ENCODE assay signal across 23 cellular contexts in genomic region chr22:50455201-50455600, GRCh38. TPM values are rescaled to one million over a fixed set of nuclear protein-coding genes. Genes with fewer than 3 reads are reported as not detected.
DNase-seq lines count a peak whose midpoint lies in the region; ATAC-seq and TF ChIP-seq lines count a peak whose summit lies in the region.
"Had no signal": no experiment of that assay in that cellular context is flagged by ENCODE, and none has a peak within 500 bp of the region (broad histone marks: within the 10 kb centered on the region; RNA-seq: fewer than 3 reads in every experiment).

No MANE protein-coding gene starts in this region.

- H3K4me3 ChIP-seq in heart left ventricle (no peak overlapping the region), trophoblast cell (ENCODE audit: low read depth, low read length) (peak overlapping the region; percentile 11), thyroid gland (replicated peaks in 1 of 3) (no peak overlapping the region)
- H3K4me3 ChIP-seq: A549; BLaER1 treated with 17β-estradiol and CSF1 and Interleukin-3, amounts not matched to agents 10 nM and 100 nM; GM23248 had no signal

- H3K27ac ChIP-seq in heart left ventricle (no peak overlapping the region), trophoblast cell (ENCODE audit: low read depth, low read length) (no peak overlapping the region), thyroid gland (peak overlapping the region; percentile 58 to 74 (median 69))
- H3K27ac ChIP-seq: A549; BLaER1 treated with 17β-estradiol and CSF1 and Interleukin-3, amounts not matched to agents 10 nM and 100 nM; GM23248 had no signal

- H3K9ac ChIP-seq in trophoblast cell (ENCODE audit: low read length): no peak overlapping the region
- H3K9ac ChIP-seq: BLaER1 treated with 17β-estradiol and CSF1 and Interleukin-3, amounts not matched to agents 10 nM and 100 nM; GM23248 had no signal

- H2BK5ac ChIP-seq in trophoblast cell (ENCODE audit: low read depth, low read length, poor library complexity): no peak overlapping the region

- H2BK120ac ChIP-seq in trophoblast cell (ENCODE audit: insufficient read depth, low read length, poor library complexity): no peak overlapping the region

- no peak overlapping the region for H4K8ac ChIP-seq in trophoblast cell (ENCODE audit: low read depth, low read length)

- peak overlapping the region; percentile 18 for H2AFZ ChIP-seq in trophoblast cell (ENCODE audit: insufficient read depth, low read length, poor library complexity)
- H2AFZ ChIP-seq: GM23248 had no signal

- no peak overlapping the region for H3K27ac Mint-ChIP-seq in activated T-helper 2 cell treated with anti-CD3 and anti-CD28 coated beads, Interferon-gamma antibody, Interleukin-2, Interleukin-4, amounts not matched to agents 10 μg/mL and 5 μg/mL and 100 μg/mL, durations not matched to agents 14 hours and 24 hours and 36 hours
- H3K27ac Mint-ChIP-seq: CD4-positive, alpha-beta T cell had no signal

- no peaks in the 10 kb centered on the region for H3K27me3 Mint-ChIP-seq in activated T-helper 2 cell treated with anti-CD3 and anti-CD28 coated beads, Interferon-gamma antibody, Interleukin-2, Interleukin-4, amounts not matched to agents 10 μg/mL and 5 μg/mL and 100 μg/mL, durations not matched to agents 14 hours and 24 hours and 36 hours (ENCODE audit: low read depth)
- H3K27me3 Mint-ChIP-seq: CD4-positive, alpha-beta T cell; CD8-positive, alpha-beta memory T cell had no signal

- DNase-seq in Right ventricle myocardium inferior (ENCODE audit: missing footprints) (peak; percentile 57), heart left ventricle (no peak), trophoblast cell (no peak), thyroid gland (no peak), EL (no peak)
- no peak for DNase-seq in activated T-helper 2 cell treated with anti-CD3 and anti-CD28 coated beads, Interferon-gamma antibody, Interleukin-2, Interleukin-4, amounts not matched to agents 10 μg/mL and 5 μg/mL and 100 μg/mL, durations not matched to agents 14 hours and 24 hours and 36 hours (ENCODE audit: low spot score)
- DNase-seq: 8988T; ACHN; AML-193; BE2C; CD4-positive, alpha-beta T cell; CD8-positive, alpha-beta memory T cell; DMS 273 treated with DMSO at 0.1 percent for 48 hours; DMS79; GF-D8; GM23248; H7; HCEC 1CT had no signal

- peaks cover 10% of the 10 kb centered on the region for H3K4me1 Mint-ChIP-seq in activated T-helper 2 cell treated with anti-CD3 and anti-CD28 coated beads, Interferon-gamma antibody, Interleukin-2, Interleukin-4, amounts not matched to agents 10 μg/mL and 5 μg/mL and 100 μg/mL, durations not matched to agents 14 hours and 24 hours and 36 hours (ENCODE audit: low read depth)

- TF ChIP-seq POLR2A in heart left ventricle (IDR thresholded peaks at IDR 0.05) (no peak), thyroid gland (IDR thresholded peaks at IDR 0.05) (no peak)

- no peak overlapping the region for H3K4me2 ChIP-seq in trophoblast cell (ENCODE audit: low read length)
- H3K4me2 ChIP-seq: A549; BLaER1 treated with 17β-estradiol and CSF1 and Interleukin-3, amounts not matched to agents 10 nM and 100 nM had no signal

- H3K36me3 Mint-ChIP-seq in activated T-helper 2 cell treated with anti-CD3 and anti-CD28 coated beads, Interferon-gamma antibody, Interleukin-2, Interleukin-4, amounts not matched to agents 10 μg/mL and 5 μg/mL and 100 μg/mL, durations not matched to agents 14 hours and 24 hours and 36 hours (ENCODE audit: low read depth): peaks cover 56% of the 10 kb centered on the region

- no peak overlapping the region for H3K18ac ChIP-seq in trophoblast cell (ENCODE audit: low read length)

- H3K9me3 Mint-ChIP-seq in activated T-helper 2 cell treated with anti-CD3 and anti-CD28 coated beads, Interferon-gamma antibody, Interleukin-2, Interleukin-4, amounts not matched to agents 10 μg/mL and 5 μg/mL and 100 μg/mL, durations not matched to agents 14 hours and 24 hours and 36 hours: no peaks in the 10 kb centered on the region
- H3K9me3 Mint-ChIP-seq: CD4-positive, alpha-beta T cell; CD8-positive, alpha-beta memory T cell had no signal

- H2AK5ac ChIP-seq in trophoblast cell (ENCODE audit: low read length): no peak overlapping the region

- H3K79me1 ChIP-seq in trophoblast cell (ENCODE audit: low read length): no peaks in the 10 kb centered on the region

- no peak overlapping the region for H3K4ac ChIP-seq in trophoblast cell (ENCODE audit: low read depth, low read length)

- no peak overlapping the region for H4K12ac ChIP-seq in trophoblast cell (ENCODE audit: low read depth, low read length)

- H3K36me3 ChIP-seq in heart left ventricle: peaks cover 3 to 94% (median 82%) of the 10 kb centered on the region in 9 donors
- H3K36me3 ChIP-seq in trophoblast cell (ENCODE audit: control insufficient read depth in 1 of 2, insufficient read depth in 2 of 2, low read length in 2 of 2): peaks cover 65 to 66% of the 10 kb centered on the region in 2 experiments
- H3K36me3 ChIP-seq in thyroid gland: peaks cover 53 to 64% of the 10 kb centered on the region in 2 donors

- H3K14ac ChIP-seq in trophoblast cell (ENCODE audit: low read length): no peak overlapping the region

- H3K23ac ChIP-seq in trophoblast cell (ENCODE audit: low read length): no peak overlapping the region

- no peaks in the 10 kb centered on the region for H3K4me1 ChIP-seq in heart left ventricle
- no peaks in the 10 kb centered on the region for H3K4me1 ChIP-seq in trophoblast cell (ENCODE audit: control insufficient read depth in 1 of 2, insufficient read depth in 2 of 2, low read length in 2 of 2)
- peaks cover 18 to 24% of the 10 kb centered on the region in 2 donors for H3K4me1 ChIP-seq in thyroid gland
- H3K4me1 ChIP-seq: A549, BE2C had no signal

- no peak overlapping the region for H4K91ac ChIP-seq in trophoblast cell (ENCODE audit: low read depth, low read length)

- ATAC-seq in Right ventricle myocardium inferior (no peak), heart left ventricle (no peak), GM18502 (IDR thresholded peaks at IDR 0.05; ENCODE audit: poor library complexity, unreplicated experiment) (no peak)
- ATAC-seq: A549 had no signal

- H3K79me2 ChIP-seq in trophoblast cell (ENCODE audit: control insufficient read depth, insufficient read depth, low read length, poor library complexity): no peaks in the 10 kb centered on the region

- H3K4me3 Mint-ChIP-seq in activated T-helper 2 cell treated with anti-CD3 and anti-CD28 coated beads, Interferon-gamma antibody, Interleukin-2, Interleukin-4, amounts not matched to agents 10 μg/mL and 5 μg/mL and 100 μg/mL, durations not matched to agents 14 hours and 24 hours and 36 hours (ENCODE audit: low read depth): no peak overlapping the region
- H3K4me3 Mint-ChIP-seq: CD14-positive monocyte; CD4-positive, alpha-beta T cell; CD8-positive, alpha-beta memory T cell had no signal

- no peak overlapping the region for H2BK12ac ChIP-seq in trophoblast cell (ENCODE audit: low read length)

- TF ChIP-seq CTCF in heart left ventricle (IDR thresholded peaks at IDR 0.05): no peak
- TF ChIP-seq CTCF in thyroid gland (IDR thresholded peaks at IDR 0.05): no peak

- intact Hi-C loops in Right ventricle myocardium inferior (cut with DNase I): no loop called here
- intact Hi-C loops in heart left ventricle (cut with DNase I): no loop called here
- intact Hi-C loops in thyroid gland (cut with DNase I): no loop called here
- intact Hi-C loops in activated T-helper 2 cell treated with anti-CD3 and anti-CD28 coated beads, Interferon-gamma antibody, Interleukin-2, Interleukin-4, amounts not matched to agents 10 μg/mL and 5 μg/mL and 100 μg/mL, durations not matched to agents 14 hours and 24 hours and 36 hours (cut with micrococcal nuclease): no loop called here

- no peaks in the 10 kb centered on the region for H3K27me3 ChIP-seq in heart left ventricle
- no peaks in the 10 kb centered on the region for H3K27me3 ChIP-seq in trophoblast cell (ENCODE audit: insufficient read depth, low read length)
- no peaks in the 10 kb centered on the region for H3K27me3 ChIP-seq in thyroid gland
- H3K27me3 ChIP-seq: BE2C; BLaER1 treated with 17β-estradiol and CSF1 and Interleukin-3, amounts not matched to agents 10 nM and 100 nM had no signal

- WGBS in heart left ventricle, 4 donors: 89 to 94% (median 93%) methylated on average over 11 to 18 of the region's 18 CpGs
- WGBS in trophoblast cell (ENCODE audit: extremely low coverage, insufficient coverage, insufficient read length): no CpG with 5 or more reads among the region's 18 CpGs
- 86 to 100% methylated on average over 2 to 11 of the region's 18 CpGs for WGBS in thyroid gland, 2 donors

- no peaks in the 10 kb centered on the region for H3K9me3 ChIP-seq in heart left ventricle
- peaks cover 2% of the 10 kb centered on the region for H3K9me3 ChIP-seq in trophoblast cell (ENCODE audit: insufficient read depth, low read depth, low read length)
- no peaks in the 10 kb centered on the region for H3K9me3 ChIP-seq in thyroid gland
- H3K9me3 ChIP-seq: A549, BE2C had no signal

RNA-seq across cellular contexts. Expression of gene SBF1, which starts 19.6 kb away (rescaled TPM):
- total RNA-seq in Right ventricle myocardium inferior: 47.7 TPM
- 10 to 100 TPM; 44.9 to 91.8 (median 63.2) TPM for total RNA-seq in heart left ventricle
- 10 to 100 TPM; 38.2 to 63.8 TPM for polyA plus RNA-seq in heart left ventricle
- polyA plus RNA-seq in trophoblast cell (2013): 44.3 and 46.1 TPM in 2 replicates
- total RNA-seq in thyroid gland: 100 to 1,000 TPM in 3 of 4 donors, 10 to 100 TPM in 1; 80.0 to 227 (median 128) TPM
- total RNA-seq in activated T-helper 2 cell treated with anti-CD3 and anti-CD28 coated beads, Interferon-gamma antibody, Interleukin-2, Interleukin-4, amounts not matched to agents 10 μg/mL and 5 μg/mL and 100 μg/mL, durations not matched to agents 14 hours and 24 hours and 36 hours: 102 and 106 TPM in 2 replicates

RNA-seq across cellular contexts. Expression of gene ADM2, which starts 26.1 kb away (rescaled TPM):
- total RNA-seq in Right ventricle myocardium inferior (not detected), heart left ventricle (under 1 TPM in 3 of 9 donors, not detected in 6; 0.04 to 0.67 (median 0.19) TPM), thyroid gland (10 to 100 TPM in 1 of 4 donors, 1 to 10 TPM in 3; 5.2 to 23.5 (median 6.6) TPM)
- polyA plus RNA-seq in heart left ventricle: under 1 TPM in 1 of 2 donors, not detected in 1; 0.22 TPM
- 17.0 and 17.8 TPM in 2 replicates for polyA plus RNA-seq in trophoblast cell (2013)
- 2.2 and 2.9 TPM in 2 replicates for total RNA-seq in activated T-helper 2 cell treated with anti-CD3 and anti-CD28 coated beads, Interferon-gamma antibody, Interleukin-2, Interleukin-4, amounts not matched to agents 10 μg/mL and 5 μg/mL and 100 μg/mL, durations not matched to agents 14 hours and 24 hours and 36 hours
- total RNA-seq: G401 had no signal
- polyA plus RNA-seq: CD14-positive monocyte had no signal

RNA-seq across cellular contexts. Expression of gene MIOX, which starts 31.5 kb away (rescaled TPM):
- not detected for total RNA-seq in Right ventricle myocardium inferior
- not detected for total RNA-seq in heart left ventricle
- not detected for polyA plus RNA-seq in heart left ventricle
- 1.1 and 1.2 TPM in 2 replicates for polyA plus RNA-seq in trophoblast cell (2013)
- total RNA-seq in thyroid gland: 10 to 100 TPM in 1 of 4 donors, 1 to 10 TPM in 3; 2.1 to 11.3 (median 4.7) TPM
- 0.25 TPM in 1 of 2 replicates, not detected in the other for total RNA-seq in activated T-helper 2 cell treated with anti-CD3 and anti-CD28 coated beads, Interferon-gamma antibody, Interleukin-2, Interleukin-4, amounts not matched to agents 10 μg/mL and 5 μg/mL and 100 μg/mL, durations not matched to agents 14 hours and 24 hours and 36 hours
- total RNA-seq: CD4-positive, alpha-beta T cell; GM23248; H7 had no signal
- polyA plus RNA-seq: CD14-positive monocyte; CD8-positive, alpha-beta memory T cell had no signal

RNA-seq across cellular contexts. Expression of gene LMF2, which starts 52.3 kb away (rescaled TPM):
- 24.9 TPM for total RNA-seq in Right ventricle myocardium inferior
- total RNA-seq in heart left ventricle: 10 to 100 TPM; 20.9 to 46.5 (median 32.1) TPM
- polyA plus RNA-seq in heart left ventricle: 10 to 100 TPM; 22.6 to 34.8 TPM
- polyA plus RNA-seq in trophoblast cell (2013): 63.1 and 64.7 TPM in 2 replicates
- 100 to 1,000 TPM in 2 of 4 donors, 10 to 100 TPM in 2; 53.2 to 117 (median 96.6) TPM for total RNA-seq in thyroid gland
- 77.2 and 81.8 TPM in 2 replicates for total RNA-seq in activated T-helper 2 cell treated with anti-CD3 and anti-CD28 coated beads, Interferon-gamma antibody, Interleukin-2, Interleukin-4, amounts not matched to agents 10 μg/mL and 5 μg/mL and 100 μg/mL, durations not matched to agents 14 hours and 24 hours and 36 hours

RNA-seq across cellular contexts. Expression of gene NCAPH2, which starts 52.8 kb away (rescaled TPM):
- total RNA-seq in Right ventricle myocardium inferior (26.7 TPM), heart left ventricle (10 to 100 TPM; 24.7 to 34.5 (median 27.9) TPM), thyroid gland (10 to 100 TPM; 39.6 to 47.5 (median 43.1) TPM)
- 10 to 100 TPM; 33.9 to 43.3 TPM for polyA plus RNA-seq in heart left ventricle
- 24.4 and 24.9 TPM in 2 replicates for polyA plus RNA-seq in trophoblast cell (2013)
- total RNA-seq in activated T-helper 2 cell treated with anti-CD3 and anti-CD28 coated beads, Interferon-gamma antibody, Interleukin-2, Interleukin-4, amounts not matched to agents 10 μg/mL and 5 μg/mL and 100 μg/mL, durations not matched to agents 14 hours and 24 hours and 36 hours: 112 and 115 TPM in 2 replicates

Comparison
In these comparisons a context has a peak if more than half of its experiments do, and no peak if none do; other contexts are left out.
1. H3K27ac ChIP-seq: peak in thyroid gland (3 of 3); none in heart left ventricle (0 of 12) and trophoblast cell (single experiment).